In the genomic region with DNA sequence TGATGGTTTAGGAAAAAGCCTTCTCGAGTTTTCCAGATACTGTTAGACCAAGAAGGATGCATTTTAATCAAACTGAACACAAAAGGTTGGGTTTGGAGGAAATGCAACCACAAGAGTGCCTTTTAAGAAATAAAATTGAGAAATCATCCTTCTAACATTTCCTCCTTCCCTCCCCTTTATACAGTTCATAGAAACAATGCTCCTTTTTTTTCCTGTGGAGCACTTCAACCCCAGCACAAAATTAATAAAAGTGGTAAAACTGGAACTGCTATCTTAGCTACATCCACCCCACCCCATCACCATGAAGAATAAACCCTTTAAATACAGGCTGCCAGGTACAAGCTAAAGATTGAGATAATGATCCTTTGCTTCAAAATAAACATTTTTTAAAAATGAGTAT, we compare ENCODE assay signal across 28 cellular contexts.
"Had no signal": no experiment of that assay in that cellular context is flagged by ENCODE, and none has a peak within 500 bp of the region (broad histone marks: within the 10 kb centered on the region; RNA-seq: fewer than 3 reads in every experiment).

No MANE protein-coding gene starts in this region.

- H3K27ac Mint-ChIP-seq: activated B cell treated with CpG ODN at 0.5 μM for 24 hours; activated CD4-positive, alpha-beta T cell treated with anti-CD3 and anti-CD28 coated beads for 36 hours; activated naive CD8-positive, alpha-beta T cell treated with anti-CD3 and anti-CD28 coated beads for 36 hours; activated T-helper 2 cell treated with anti-CD3 and anti-CD28 coated beads, Interferon-gamma antibody, Interleukin-2, Interleukin-4, amounts not matched to agents 10 μg/mL and 5 μg/mL and 100 μg/mL, durations not matched to agents 14 hours and 24 hours and 36 hours; immature natural killer cell; nephron had no signal

- H3K27me3 ChIP-seq: breast epithelium, hepatocyte, ovary, right atrium auricular region, upper lobe of left lung had no signal

- H3K4me2 ChIP-seq: hepatocyte had no signal

- H3K4me3 Mint-ChIP-seq: activated B cell treated with CpG ODN at 0.5 μM for 24 hours; activated CD4-positive, alpha-beta T cell treated with anti-CD3 and anti-CD28 coated beads for 36 hours; activated naive CD8-positive, alpha-beta T cell treated with anti-CD3 and anti-CD28 coated beads for 36 hours; activated T-cell treated with anti-CD3 and anti-CD28 coated beads, Interleukin-2, amount 50 U/mL, for 4 hours; central memory CD8-positive, alpha-beta T cell; immature natural killer cell; nephron had no signal

- ATAC-seq: activated CD4-positive, alpha-beta T cell treated with anti-CD3 and anti-CD28 coated beads for 36 hours; activated T-cell treated with anti-CD3 and anti-CD28 coated beads, Interleukin-2, amount 50 U/mL, for 4 hours; foreskin keratinocyte; left ventricle myocardium superior had no signal

- H3K36me3 ChIP-seq: breast epithelium, neutrophil, ovary, prostate gland, right atrium auricular region, thoracic aorta, upper lobe of left lung had no signal

- H2AFZ ChIP-seq: hepatocyte had no signal

- H3K9me3 Mint-ChIP-seq: activated B cell treated with CpG ODN at 0.5 μM for 24 hours; activated naive CD8-positive, alpha-beta T cell treated with anti-CD3 and anti-CD28 coated beads for 36 hours; activated T-cell treated with anti-CD3 and anti-CD28 coated beads, Interleukin-2, amount 50 U/mL, for 4 hours; activated T-helper 2 cell treated with anti-CD3 and anti-CD28 coated beads, Interferon-gamma antibody, Interleukin-2, Interleukin-4, amounts not matched to agents 10 μg/mL and 5 μg/mL and 100 μg/mL, durations not matched to agents 14 hours and 24 hours and 36 hours; central memory CD8-positive, alpha-beta T cell had no signal

- DNase-seq: activated B cell treated with CpG ODN at 0.5 μM for 24 hours; activated CD4-positive, alpha-beta T cell treated with anti-CD3 and anti-CD28 coated beads for 36 hours; activated CD4-positive, alpha-beta T cell treated with anti-CD3 and anti-CD28 coated beads, Interleukin-2, amount 50 U/mL, for 4 hours; activated CD8-positive, alpha-beta memory T cell treated with anti-CD3 and anti-CD28 coated beads, Interleukin-2, amount 50 U/mL, for 48 hours; activated naive CD4-positive, alpha-beta T cell; activated naive CD8-positive, alpha-beta T cell treated with anti-CD3 and anti-CD28 coated beads for 36 hours; activated T-cell treated with anti-CD3 and anti-CD28 coated beads, Interleukin-2, amount 50 U/mL, for 4 hours; effector memory CD4-positive, alpha-beta T cell; foreskin keratinocyte; glutamatergic neuron; immature natural killer cell; left ventricle myocardium superior; mammary epithelial cell; midbrain; ovary; stimulated activated CD4-positive, alpha-beta T cell treated with anti-CD3 and anti-CD28 coated beads, Interleukin-4, amount 100 ng/mL, for 24 hours; stimulated activated naive CD4-positive, alpha-beta T cell treated with Interleukin-2 at 50 U/mL for 16 hours; T-helper 9 cell; upper lobe of left lung had no signal

- H3K9me3 ChIP-seq: breast epithelium, neutrophil, ovary, prostate gland, right atrium auricular region, thoracic aorta, upper lobe of left lung had no signal

- H3K4me1 Mint-ChIP-seq: activated B cell treated with CpG ODN at 0.5 μM for 24 hours; activated CD4-positive, alpha-beta T cell treated with anti-CD3 and anti-CD28 coated beads for 36 hours; activated naive CD8-positive, alpha-beta T cell treated with anti-CD3 and anti-CD28 coated beads for 36 hours; central memory CD8-positive, alpha-beta T cell; immature natural killer cell; nephron had no signal

- H3K4me3 ChIP-seq: breast epithelium, hepatocyte, ovary, prostate gland, right atrium auricular region, thoracic aorta, upper lobe of left lung had no signal

- H3K36me3 Mint-ChIP-seq: activated naive CD8-positive, alpha-beta T cell treated with anti-CD3 and anti-CD28 coated beads for 36 hours; immature natural killer cell had no signal

- H3K27ac ChIP-seq: breast epithelium, foreskin keratinocyte, hepatocyte, neutrophil, ovary, prostate gland, right atrium auricular region, thoracic aorta, upper lobe of left lung had no signal

- H3K4me1 ChIP-seq: breast epithelium, foreskin keratinocyte, prostate gland, right atrium auricular region had no signal
